15 cellular contexts compared by ENCODE assay signal in the genomic region with DNA sequence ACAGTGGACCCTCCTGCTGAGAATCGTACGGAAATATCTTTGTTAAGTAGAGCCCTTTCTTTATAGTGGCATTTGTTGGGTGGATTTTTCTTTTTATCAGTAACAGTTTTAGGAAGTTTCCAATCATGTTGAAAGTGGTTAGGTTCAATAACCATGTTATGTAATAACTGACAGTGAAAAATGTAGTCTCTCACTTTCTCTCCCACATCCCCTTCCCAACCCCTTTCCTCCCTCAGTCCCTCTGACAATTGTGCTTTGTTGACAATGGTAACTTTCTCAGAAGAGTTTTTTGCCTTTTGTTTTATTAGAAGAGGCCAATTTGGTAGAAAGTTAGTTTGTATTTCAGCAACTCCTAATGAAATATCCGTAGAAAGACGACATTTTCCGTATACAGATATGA.
"Had no signal": no experiment of that assay in that cellular context is flagged by ENCODE, and none has a peak within 500 bp of the region (broad histone marks: within the 10 kb centered on the region; RNA-seq: fewer than 3 reads in every experiment).

No MANE protein-coding gene starts in this region.

- DNase-seq: cortex of kidney; effector memory CD4-positive, alpha-beta T cell; heart right ventricle; kidney glomerular epithelial cell; mesendoderm; naive B cell; psoas muscle; retina; right lobe of liver; stimulated activated CD4-positive, alpha-beta T cell treated with anti-CD3 and anti-CD28 coated beads, Interleukin-4, amount 100 ng/mL, for 1 hour; trophoblast cell had no signal

- H3K27me3 ChIP-seq: right lobe of liver had no signal

- H3K9me3 Mint-ChIP-seq: naive B cell; nephron; stimulated activated memory B cell treated with anti-CD40 and anti-IgM and Interleukin-4, amounts not matched to agents 10 μg/mL and 1 μg/mL and 100 μg/mL, for 72 hours; stimulated activated naive CD8-positive, alpha-beta T cell treated with anti-CD3 and anti-CD28 coated beads, Interleukin-15, Interleukin-2, amounts not matched to agents 100 ng/mL and 50 ng/mL, for 24 hours had no signal

- H3K9ac ChIP-seq: parathyroid adenoma had no signal

- H3K4me3 ChIP-seq: heart right ventricle, psoas muscle, right lobe of liver had no signal

- H3K79me2 ChIP-seq: parathyroid adenoma had no signal

- H2AFZ ChIP-seq: parathyroid adenoma had no signal

- H3K36me3 ChIP-seq: heart right ventricle, right lobe of liver had no signal

- H3K36me3 Mint-ChIP-seq: naive B cell; stimulated activated memory B cell treated with anti-CD40 and anti-IgM and Interleukin-4, amounts not matched to agents 10 μg/mL and 1 μg/mL and 100 μg/mL, for 72 hours had no signal

- H3K27ac Mint-ChIP-seq: naive B cell; nephron; stimulated activated memory B cell treated with anti-CD40 and anti-IgM and Interleukin-4, amounts not matched to agents 10 μg/mL and 1 μg/mL and 100 μg/mL, for 72 hours; stimulated activated naive CD8-positive, alpha-beta T cell treated with anti-CD3 and anti-CD28 coated beads, Interleukin-15, Interleukin-2, amounts not matched to agents 100 ng/mL and 50 ng/mL, for 24 hours had no signal

- H3K4me3 Mint-ChIP-seq: naive B cell; nephron; stimulated activated memory B cell treated with anti-CD40 and anti-IgM and Interleukin-4, amounts not matched to agents 10 μg/mL and 1 μg/mL and 100 μg/mL, for 72 hours; stimulated activated naive CD8-positive, alpha-beta T cell treated with anti-CD3 and anti-CD28 coated beads, Interleukin-15, Interleukin-2, amounts not matched to agents 100 ng/mL and 50 ng/mL, for 24 hours had no signal

- ATAC-seq: heart right ventricle; psoas muscle; right lobe of liver; stimulated activated memory B cell treated with anti-CD40 and anti-IgM and Interleukin-4, amounts not matched to agents 10 μg/mL and 1 μg/mL and 100 μg/mL, for 72 hours had no signal

- H3K4me1 Mint-ChIP-seq: naive B cell; nephron; stimulated activated memory B cell treated with anti-CD40 and anti-IgM and Interleukin-4, amounts not matched to agents 10 μg/mL and 1 μg/mL and 100 μg/mL, for 72 hours had no signal

- H3K4me1 ChIP-seq: heart right ventricle, parathyroid adenoma, psoas muscle, right lobe of liver had no signal

- H3K9me3 ChIP-seq: heart right ventricle, psoas muscle, right lobe of liver had no signal

- H3K27ac ChIP-seq: heart right ventricle, parathyroid adenoma, psoas muscle, right lobe of liver had no signal
